Comparison of ENCODE assay signal across 9 cellular contexts in genomic region chr1:112337028-112337531, GRCh38. TPM values are rescaled to one million over a fixed set of nuclear protein-coding genes. Genes with fewer than 3 reads are reported as not detected.
DNase-seq lines count a peak whose midpoint lies in the region; ATAC-seq, FAIRE-seq and TF ChIP-seq lines count a peak whose summit lies in the region.
"Had no signal": no experiment of that assay in that cellular context is flagged by ENCODE, and none has a peak within 500 bp of the region (broad histone marks: within the 10 kb centered on the region; RNA-seq: fewer than 3 reads in every experiment).

No MANE protein-coding gene starts in this region.

- peaks cover 12% of the 10 kb centered on the region for H3K27me3 Mint-ChIP-seq in MCF 10A (ENCODE audit: insufficient read depth, unreplicated experiment)

- no peak overlapping the region for H3K27ac ChIP-seq in BLaER1
- H3K27ac ChIP-seq in liver (ENCODE audit: low read depth in 1 of 2, low read length in 2 of 2), result no peak overlapping the region

- intact Hi-C loops in MCF 10A (cut with micrococcal nuclease), result loop anchor here (1.0 to 2.0 kb wide), 2 partner anchors 38 to 346 kb away; no protein-coding TSS in a partner anchor

- TF ChIP-seq CTCF in MCF 10A (IDR thresholded peaks at IDR 0.05; ENCODE audit: unreplicated experiment) (peak; percentile 79), liver (IDR thresholded peaks at IDR 0.05; ENCODE audit: low read depth, low read length, missing input control) (peak; percentile 58)

- CTCF ChIA-PET in MCF 10A (lab: Yijun Ruan, JAX), result interaction anchor here (0.6 to 4.3 kb wide), 26 partner anchors 8 to 796 kb away, joined by 3 to 93 read pairs (median 5); no protein-coding TSS in a partner anchor

- peak; percentile 84 to 89 for TF ChIP-seq RAD21 in liver (IDR thresholded peaks at IDR 0.05)

- ATAC-seq in GM21423 (IDR thresholded peaks at IDR 0.05; ENCODE audit: unreplicated experiment), result no peak

- H3K4me1 ChIP-seq in BLaER1 (peaks cover 7% of the 10 kb centered on the region; the same call in 1 of the 2 replicates), liver (ENCODE audit: control insufficient read depth in 4 of 4, insufficient read depth in 4 of 4, low read length in 3 of 4) (peaks cover 0 to 3% (median 1%) of the 10 kb centered on the region in 4 donors)

- H3K4me1 Mint-ChIP-seq in MCF 10A (ENCODE audit: insufficient read depth, unreplicated experiment), result peaks cover 26% of the 10 kb centered on the region

- BruUV-seq in MCF 10A (replicated peaks; lab: Mats Ljungman, UMichigan), result no TSS peak

- no peaks in the 10 kb centered on the region for H3K36me3 Mint-ChIP-seq in MCF 10A (ENCODE audit: insufficient read depth, unreplicated experiment)

- H3K36me3 ChIP-seq in BLaER1 (no peaks in the 10 kb centered on the region), liver (ENCODE audit: control insufficient read depth in 4 of 4, insufficient read depth in 3 of 4, low read depth in 1 of 4, low read length in 3 of 4) (no peaks in the 10 kb centered on the region)

- H3K9ac ChIP-seq in BLaER1, result no peak overlapping the region
- H3K9ac ChIP-seq in liver (ENCODE audit: low read depth in 1 of 2, low read length in 2 of 2), result no peak overlapping the region

- no peak overlapping the region for H3K4me3 Mint-ChIP-seq in MCF 10A (ENCODE audit: unreplicated experiment)
- H3K4me3 Mint-ChIP-seq: IgD-negative memory B cell had no signal

- H3K9me3 ChIP-seq in BLaER1 (peaks cover 7% of the 10 kb centered on the region; the same call in 1 of the 2 replicates), liver (ENCODE audit: control insufficient read depth in 4 of 4, low read length in 3 of 4) (no peaks in the 10 kb centered on the region)

- no peaks in the 10 kb centered on the region for H3K27me3 ChIP-seq in BLaER1
- H3K27me3 ChIP-seq in liver (ENCODE audit: control insufficient read depth in 4 of 4, insufficient read depth in 4 of 4, low read length in 3 of 4), result no peaks in the 10 kb centered on the region

- H3K9me3 Mint-ChIP-seq in MCF 10A (ENCODE audit: unreplicated experiment), result no peaks in the 10 kb centered on the region

- no peaks in the 10 kb centered on the region for H4K20me1 ChIP-seq in BLaER1

- peak overlapping the region; percentile 36 for H3K27ac Mint-ChIP-seq in MCF 10A (ENCODE audit: low read depth, unreplicated experiment)
- H3K27ac Mint-ChIP-seq: IgD-negative memory B cell had no signal

- H3K4me2 ChIP-seq in BLaER1, result peak overlapping the region; percentile 60

- POLR2A ChIA-PET in MCF 10A (lab: Yijun Ruan, JAX), result interaction anchor here (0.9 to 1.3 kb wide), 2 partner anchors 38 to 40 kb away, joined by 3 to 9 read pairs; no protein-coding TSS in a partner anchor

- 21% methylated on average over 13 of the region's 13 CpGs for WGBS in liver

- DNase-seq in GM19239 (ENCODE audit: insufficient read length, low spot score) (no peak), NOMO-1 treated with DMSO at 0.1 percent for 48 hours (lab: John Stamatoyannopoulos, UW; ENCODE audit: unreplicated experiment) (peak; percentile 54), MCF 10A (ENCODE audit: unreplicated experiment) (peak; percentile 55), urothelium cell line (ENCODE audit: low spot score) (peak; percentile 76), hippocampal formation (lab: John Stamatoyannopoulos, UW) (no peak)

- FAIRE-seq in GM19239 (lab: Jason Lieb, UNC), result peak; percentile 62
- FAIRE-seq in urothelium cell line (lab: Jason Lieb, UNC), result peak; percentile 72

- no peak overlapping the region for H3K4me3 ChIP-seq in BLaER1
- H3K4me3 ChIP-seq in liver (ENCODE audit: low read depth in 1 of 3, low read length in 3 of 3), result no peak overlapping the region

TF ChIP-seq in liver, 16 proteins besides CTCF, POLR2A, EP300 and RAD21:
- TF ChIP-seq ZBTB33 (IDR thresholded peaks at IDR 0.05), result no peak
- TF ChIP-seq JUND (IDR thresholded peaks at IDR 0.05), result no peak
- TF ChIP-seq SP1 (IDR thresholded peaks at IDR 0.05), result no peak
- no peak for TF ChIP-seq HNF4A (conservative IDR thresholded peaks at IDR 0.05)
- no peak for TF ChIP-seq EGR1 (IDR thresholded peaks at IDR 0.05; ENCODE audit: low read depth in 2 of 2)
- TF ChIP-seq TAF1 (conservative IDR thresholded peaks at IDR 0.05), result no peak
- no peak for TF ChIP-seq GABPA (IDR thresholded peaks at IDR 0.05 in 1 of 2, conservative IDR thresholded peaks at IDR 0.05 in 1 of 2)
- no peak for TF ChIP-seq FOXA2 (IDR thresholded peaks at IDR 0.05)
- no peak for TF ChIP-seq REST (IDR thresholded peaks at IDR 0.05)
- TF ChIP-seq MAX (IDR thresholded peaks at IDR 0.05), result no peak
- TF ChIP-seq RXRA (IDR thresholded peaks at IDR 0.05), result no peak
- TF ChIP-seq ATF3 (IDR thresholded peaks at IDR 0.05), result no peak
- TF ChIP-seq FOXA1 (IDR thresholded peaks at IDR 0.05), result no peak
- no peak for TF ChIP-seq YY1 (IDR thresholded peaks at IDR 0.05)

RNA-seq across cellular contexts. Expression of gene CTTNBP2NL, which starts 58.9 kb away (rescaled TPM):
- total RNA-seq in MCF 10A (2022) (41.3 and 48.8 TPM in 2 replicates), liver (1 to 10 TPM; 2.6 to 4.4 TPM)
- polyA plus RNA-seq in liver, result 1 to 10 TPM; 1.7 to 3.4 TPM

Comparison
In these comparisons a context has a peak if more than half of its experiments do, and no peak if none do; other contexts are left out.
1. DNase-seq: peak in NOMO-1 treated with DMSO at 0.1 percent for 48 hours (single experiment), MCF 10A (single experiment) and urothelium cell line (single experiment); none in GM19239 (single experiment) and hippocampal formation (0 of 2).